ENCODE assay signal across 1 cellular context in the genomic region with DNA sequence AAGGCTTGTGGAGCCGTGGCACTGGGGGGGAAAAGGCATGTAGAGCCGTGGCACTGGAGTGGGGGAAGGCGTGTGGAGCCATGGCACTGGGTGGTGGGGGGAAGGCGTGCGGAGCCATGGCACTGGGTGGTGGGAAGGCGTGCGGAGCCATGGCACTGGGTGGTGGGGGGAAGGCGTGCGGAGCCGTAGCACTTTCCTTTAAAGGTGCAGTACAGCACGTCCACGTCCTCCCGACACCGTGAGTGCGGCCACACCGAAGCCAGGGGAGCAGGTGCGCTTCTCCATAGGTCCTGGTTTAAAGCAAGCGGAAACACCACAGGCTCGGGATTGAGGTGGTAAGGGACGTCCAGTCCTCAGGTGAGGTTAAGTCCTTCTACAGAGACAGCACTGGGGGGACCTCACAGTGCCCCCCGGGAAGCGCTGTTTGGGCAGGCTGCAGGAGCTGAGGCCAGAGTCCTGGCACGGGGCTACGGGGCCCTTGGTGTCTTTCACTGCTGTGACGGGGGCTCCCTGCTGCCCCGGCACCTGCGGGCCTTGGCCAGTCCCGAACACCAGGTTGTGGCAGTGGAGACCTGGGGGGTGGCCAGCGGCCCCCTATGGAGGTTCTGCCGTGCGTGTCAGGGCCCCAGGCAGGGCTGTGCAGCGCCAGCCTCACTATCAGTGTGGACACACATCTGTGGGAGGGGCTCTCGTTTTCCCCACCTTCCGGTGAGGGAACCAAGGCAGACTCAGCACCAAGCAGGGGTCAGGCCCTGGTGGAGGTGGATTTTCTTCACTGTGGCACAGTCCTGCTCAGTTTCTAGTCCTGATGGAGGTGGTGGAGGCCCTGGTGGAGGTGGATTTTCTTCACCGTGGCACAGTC.
TF ChIP-seq lines count a peak whose summit lies in the region.

No MANE protein-coding gene starts in this region.

TF ChIP-seq in GM23338, 12 proteins besides CTCF, POLR2A, EP300 and RAD21:
- TF ChIP-seq EZH2 (IDR thresholded peaks at IDR 0.05; ENCODE audit: low read depth, unreplicated experiment) (no peak), JUNB (IDR thresholded peaks at IDR 0.05; ENCODE audit: unreplicated experiment) (no peak), ZNF462 (CRISPR knock-in tag; IDR thresholded peaks at IDR 0.05) (no peak), POLR2AphosphoS5 (IDR thresholded peaks at IDR 0.05; ENCODE audit: low read depth) (no peak), NANOG (IDR thresholded peaks at IDR 0.05; ENCODE audit: borderline replicate concordance) (no peak), ZNF331 (CRISPR knock-in tag; IDR thresholded peaks at IDR 0.05; ENCODE audit: low read depth) (no peak), ZNF114 (CRISPR knock-in tag; IDR thresholded peaks at IDR 0.05) (no peak), STAT1 (IDR thresholded peaks at IDR 0.05; ENCODE audit: unreplicated experiment) (no peak), EZH2phosphoT487 (IDR thresholded peaks at IDR 0.05; ENCODE audit: unreplicated experiment) (no peak), CREB1 (CRISPR knock-in tag; IDR thresholded peaks at IDR 0.05; ENCODE audit: low read depth) (no peak)
- TF ChIP-seq, protein P1, sequence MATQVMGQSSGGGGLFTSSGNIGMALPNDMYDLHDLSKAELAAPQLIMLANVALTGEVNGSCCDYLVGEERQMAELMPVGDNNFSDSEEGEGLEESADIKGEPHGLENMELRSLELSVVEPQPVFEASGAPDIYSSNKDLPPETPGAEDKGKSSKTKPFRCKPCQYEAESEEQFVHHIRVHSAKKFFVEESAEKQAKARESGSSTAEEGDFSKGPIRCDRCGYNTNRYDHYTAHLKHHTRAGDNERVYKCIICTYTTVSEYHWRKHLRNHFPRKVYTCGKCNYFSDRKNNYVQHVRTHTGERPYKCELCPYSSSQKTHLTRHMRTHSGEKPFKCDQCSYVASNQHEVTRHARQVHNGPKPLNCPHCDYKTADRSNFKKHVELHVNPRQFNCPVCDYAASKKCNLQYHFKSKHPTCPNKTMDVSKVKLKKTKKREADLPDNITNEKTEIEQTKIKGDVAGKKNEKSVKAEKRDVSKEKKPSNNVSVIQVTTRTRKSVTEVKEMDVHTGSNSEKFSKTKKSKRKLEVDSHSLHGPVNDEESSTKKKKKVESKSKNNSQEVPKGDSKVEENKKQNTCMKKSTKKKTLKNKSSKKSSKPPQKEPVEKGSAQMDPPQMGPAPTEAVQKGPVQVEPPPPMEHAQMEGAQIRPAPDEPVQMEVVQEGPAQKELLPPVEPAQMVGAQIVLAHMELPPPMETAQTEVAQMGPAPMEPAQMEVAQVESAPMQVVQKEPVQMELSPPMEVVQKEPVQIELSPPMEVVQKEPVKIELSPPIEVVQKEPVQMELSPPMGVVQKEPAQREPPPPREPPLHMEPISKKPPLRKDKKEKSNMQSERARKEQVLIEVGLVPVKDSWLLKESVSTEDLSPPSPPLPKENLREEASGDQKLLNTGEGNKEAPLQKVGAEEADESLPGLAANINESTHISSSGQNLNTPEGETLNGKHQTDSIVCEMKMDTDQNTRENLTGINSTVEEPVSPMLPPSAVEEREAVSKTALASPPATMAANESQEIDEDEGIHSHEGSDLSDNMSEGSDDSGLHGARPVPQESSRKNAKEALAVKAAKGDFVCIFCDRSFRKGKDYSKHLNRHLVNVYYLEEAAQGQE (IDR thresholded peaks at IDR 0.05; ENCODE audit: unreplicated experiment), result no peak
- TF ChIP-seq, protein P2, sequence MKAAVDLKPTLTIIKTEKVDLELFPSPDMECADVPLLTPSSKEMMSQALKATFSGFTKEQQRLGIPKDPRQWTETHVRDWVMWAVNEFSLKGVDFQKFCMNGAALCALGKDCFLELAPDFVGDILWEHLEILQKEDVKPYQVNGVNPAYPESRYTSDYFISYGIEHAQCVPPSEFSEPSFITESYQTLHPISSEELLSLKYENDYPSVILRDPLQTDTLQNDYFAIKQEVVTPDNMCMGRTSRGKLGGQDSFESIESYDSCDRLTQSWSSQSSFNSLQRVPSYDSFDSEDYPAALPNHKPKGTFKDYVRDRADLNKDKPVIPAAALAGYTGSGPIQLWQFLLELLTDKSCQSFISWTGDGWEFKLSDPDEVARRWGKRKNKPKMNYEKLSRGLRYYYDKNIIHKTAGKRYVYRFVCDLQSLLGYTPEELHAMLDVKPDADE (IDR thresholded peaks at IDR 0.05), result no peak
